ENCODE assay signal across 8 cellular contexts in genomic region chr6:35044771-35045275, GRCh38.
A peak's percentile ranks its signal among the peaks of the same experiment; 100 is the strongest.
DNase-seq lines count a peak whose midpoint lies in the region; ATAC-seq and TF ChIP-seq lines count a peak whose summit lies in the region.

No MANE protein-coding gene starts in this region.

- peaks cover 72 to 97% of the 10 kb centered on the region in 2 donors for H3K4me1 ChIP-seq in thoracic aorta (ENCODE audit: control insufficient read depth in 1 of 2, low read depth in 2 of 2)
- H3K4me1 ChIP-seq in CD8-positive, alpha-beta T cell (ENCODE audit: insufficient read depth, low read length) = peaks cover 17% of the 10 kb centered on the region

- peak; percentile 64 to 88 for DNase-seq in NCI-H2081 (lab: John Stamatoyannopoulos, UW)
- DNase-seq in NCI-H2081 treated with DMSO at 0.1 percent for 48 hours (lab: John Stamatoyannopoulos, UW) = no peak
- DNase-seq in WTC11 (ENCODE audit: low spot score) = no peak
- peak; percentile 53 for DNase-seq in islet precursor cell
- DNase-seq in thoracic aorta (ENCODE audit: low spot score) = no peak
- DNase-seq in activated CD8-positive, alpha-beta memory T cell treated with anti-CD3 and anti-CD28 coated beads for 24 hours = no peak
- DNase-seq in CD8-positive, alpha-beta T cell = no peak

- POLR2A ChIA-PET in WTC11 (lab: Charles Lee) = interaction anchor here (0.6 to 0.9 kb wide), 3 partner anchors 24 to 349 kb away, joined by 3 read pairs; no protein-coding TSS in a partner anchor
- POLR2A ChIA-PET in CD8-positive, alpha-beta T cell (lab: Charles Lee) = no interaction called here

- H3K27ac Mint-ChIP-seq in WTC11 = peak overlapping the region; percentile 97
- no peak overlapping the region for H3K27ac Mint-ChIP-seq in CD8-positive, alpha-beta T cell

- TF ChIP-seq CTCF in WTC11 (IDR thresholded peaks at IDR 0.05) (no peak), thoracic aorta (IDR thresholded peaks at IDR 0.05) (no peak)
- no peak for TF ChIP-seq CTCF in CD8-positive, alpha-beta T cell (IDR thresholded peaks at IDR 0.05)

- ATAC-seq in WTC11 = no peak
- ATAC-seq in thoracic aorta (ENCODE audit: insufficient number of reproducible peaks, low FRiP score, low read depth) = no peak
- no peak for ATAC-seq in CD8-positive, alpha-beta T cell
- ATAC-seq in GM21423 (IDR thresholded peaks at IDR 0.05; ENCODE audit: unreplicated experiment) = no peak

- intact Hi-C loops in CD8-positive, alpha-beta T cell (cut with DNase I, micrococcal nuclease) = no loop called here

- peak overlapping the region; percentile 33 to 62 for H3K27ac ChIP-seq in thoracic aorta
- H3K27ac ChIP-seq in CD8-positive, alpha-beta T cell (ENCODE audit: low read depth, low read length) = no peak overlapping the region

- no peaks in the 10 kb centered on the region for H3K27me3 ChIP-seq in thoracic aorta (replicated peaks; ENCODE audit: insufficient read depth)
- H3K27me3 ChIP-seq in CD8-positive, alpha-beta T cell (ENCODE audit: insufficient read depth, low read length) = no peaks in the 10 kb centered on the region

- CTCF ChIA-PET in WTC11 (lab: Charles Lee) = interaction anchor here (0.8 to 2.5 kb wide), 4 partner anchors 19 to 58 kb away, joined by 3 to 10 read pairs (median 4); no protein-coding TSS in a partner anchor
- CTCF ChIA-PET in CD8-positive, alpha-beta T cell (lab: Charles Lee) = interaction anchor here (0.6 kb wide), 1 partner anchor 26 kb away, joined by 3 read pairs; no protein-coding TSS in a partner anchor

- H3K4me1 Mint-ChIP-seq in WTC11 = peaks cover 6% of the 10 kb centered on the region; the same call in 1 of the 2 replicates
- peaks cover 12% of the 10 kb centered on the region for H3K4me1 Mint-ChIP-seq in CD8-positive, alpha-beta T cell (ENCODE audit: low read depth)

- H3K9me3 Mint-ChIP-seq in WTC11 = no peaks in the 10 kb centered on the region
- H3K9me3 Mint-ChIP-seq in CD8-positive, alpha-beta T cell = no peaks in the 10 kb centered on the region

- H3K36me3 ChIP-seq in thoracic aorta = no peaks in the 10 kb centered on the region
- no peaks in the 10 kb centered on the region for H3K36me3 ChIP-seq in CD8-positive, alpha-beta T cell (ENCODE audit: insufficient read depth, low read length)

- H3K9me3 ChIP-seq in thoracic aorta = no peaks in the 10 kb centered on the region
- no peaks in the 10 kb centered on the region for H3K9me3 ChIP-seq in CD8-positive, alpha-beta T cell (ENCODE audit: low read length)

- H3K36me3 Mint-ChIP-seq in WTC11 = peaks cover 3% of the 10 kb centered on the region; the same call in 1 of the 2 replicates
- peaks cover 17% of the 10 kb centered on the region for H3K36me3 Mint-ChIP-seq in CD8-positive, alpha-beta T cell

- no peaks in the 10 kb centered on the region for H3K27me3 Mint-ChIP-seq in WTC11 (ENCODE audit: low read depth)
- no peaks in the 10 kb centered on the region for H3K27me3 Mint-ChIP-seq in CD8-positive, alpha-beta T cell (ENCODE audit: low read depth)

- no peak overlapping the region for H3K4me3 ChIP-seq in thoracic aorta
- no peak overlapping the region for H3K4me3 ChIP-seq in CD8-positive, alpha-beta T cell (ENCODE audit: low read depth, low read length)

- no peak overlapping the region for H3K4me3 Mint-ChIP-seq in WTC11
- no peak overlapping the region for H3K4me3 Mint-ChIP-seq in CD8-positive, alpha-beta T cell

TF ChIP-seq in WTC11, 78 proteins besides CTCF, POLR2A, EP300 and RAD21:
- TF ChIP-seq ZNF232 (CRISPR knock-in tag; IDR thresholded peaks at IDR 0.05) (no peak), ZNF671 (CRISPR knock-in tag; IDR thresholded peaks at IDR 0.05) (no peak), TEAD4 (CRISPR knock-in tag; IDR thresholded peaks at IDR 0.05) (no peak), NFYB (CRISPR knock-in tag; conservative IDR thresholded peaks at IDR 0.05; ENCODE audit: low read depth) (no peak), ESRRA (CRISPR knock-in tag; IDR thresholded peaks at IDR 0.05; ENCODE audit: borderline replicate concordance) (no peak), ZNF532 (CRISPR knock-in tag; IDR thresholded peaks at IDR 0.05; ENCODE audit: borderline replicate concordance) (no peak), SMAD3 (CRISPR knock-in tag; IDR thresholded peaks at IDR 0.05; ENCODE audit: borderline replicate concordance) (no peak), SMAD4 (CRISPR knock-in tag; IDR thresholded peaks at IDR 0.05) (no peak)
- TF ChIP-seq, protein P1, sequence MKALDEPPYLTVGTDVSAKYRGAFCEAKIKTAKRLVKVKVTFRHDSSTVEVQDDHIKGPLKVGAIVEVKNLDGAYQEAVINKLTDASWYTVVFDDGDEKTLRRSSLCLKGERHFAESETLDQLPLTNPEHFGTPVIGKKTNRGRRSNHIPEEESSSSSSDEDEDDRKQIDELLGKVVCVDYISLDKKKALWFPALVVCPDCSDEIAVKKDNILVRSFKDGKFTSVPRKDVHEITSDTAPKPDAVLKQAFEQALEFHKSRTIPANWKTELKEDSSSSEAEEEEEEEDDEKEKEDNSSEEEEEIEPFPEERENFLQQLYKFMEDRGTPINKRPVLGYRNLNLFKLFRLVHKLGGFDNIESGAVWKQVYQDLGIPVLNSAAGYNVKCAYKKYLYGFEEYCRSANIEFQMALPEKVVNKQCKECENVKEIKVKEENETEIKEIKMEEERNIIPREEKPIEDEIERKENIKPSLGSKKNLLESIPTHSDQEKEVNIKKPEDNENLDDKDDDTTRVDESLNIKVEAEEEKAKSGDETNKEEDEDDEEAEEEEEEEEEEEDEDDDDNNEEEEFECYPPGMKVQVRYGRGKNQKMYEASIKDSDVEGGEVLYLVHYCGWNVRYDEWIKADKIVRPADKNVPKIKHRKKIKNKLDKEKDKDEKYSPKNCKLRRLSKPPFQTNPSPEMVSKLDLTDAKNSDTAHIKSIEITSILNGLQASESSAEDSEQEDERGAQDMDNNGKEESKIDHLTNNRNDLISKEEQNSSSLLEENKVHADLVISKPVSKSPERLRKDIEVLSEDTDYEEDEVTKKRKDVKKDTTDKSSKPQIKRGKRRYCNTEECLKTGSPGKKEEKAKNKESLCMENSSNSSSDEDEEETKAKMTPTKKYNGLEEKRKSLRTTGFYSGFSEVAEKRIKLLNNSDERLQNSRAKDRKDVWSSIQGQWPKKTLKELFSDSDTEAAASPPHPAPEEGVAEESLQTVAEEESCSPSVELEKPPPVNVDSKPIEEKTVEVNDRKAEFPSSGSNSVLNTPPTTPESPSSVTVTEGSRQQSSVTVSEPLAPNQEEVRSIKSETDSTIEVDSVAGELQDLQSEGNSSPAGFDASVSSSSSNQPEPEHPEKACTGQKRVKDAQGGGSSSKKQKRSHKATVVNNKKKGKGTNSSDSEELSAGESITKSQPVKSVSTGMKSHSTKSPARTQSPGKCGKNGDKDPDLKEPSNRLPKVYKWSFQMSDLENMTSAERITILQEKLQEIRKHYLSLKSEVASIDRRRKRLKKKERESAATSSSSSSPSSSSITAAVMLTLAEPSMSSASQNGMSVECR (CRISPR knock-in tag; IDR thresholded peaks at IDR 0.05; ENCODE audit: borderline replicate concordance) = no peak
- TF ChIP-seq, protein P2, sequence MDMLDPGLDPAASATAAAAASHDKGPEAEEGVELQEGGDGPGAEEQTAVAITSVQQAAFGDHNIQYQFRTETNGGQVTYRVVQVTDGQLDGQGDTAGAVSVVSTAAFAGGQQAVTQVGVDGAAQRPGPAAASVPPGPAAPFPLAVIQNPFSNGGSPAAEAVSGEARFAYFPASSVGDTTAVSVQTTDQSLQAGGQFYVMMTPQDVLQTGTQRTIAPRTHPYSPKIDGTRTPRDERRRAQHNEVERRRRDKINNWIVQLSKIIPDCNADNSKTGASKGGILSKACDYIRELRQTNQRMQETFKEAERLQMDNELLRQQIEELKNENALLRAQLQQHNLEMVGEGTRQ (CRISPR knock-in tag; IDR thresholded peaks at IDR 0.05) = no peak

Comparison
In these comparisons a context has a peak if more than half of its experiments do, and no peak if none do; other contexts are left out.
1. DNase-seq: peak in NCI-H2081 (2 of 2) and islet precursor cell (single experiment); none in NCI-H2081 treated with DMSO at 0.1 percent for 48 hours (single experiment), WTC11 (single experiment), thoracic aorta (single experiment), activated CD8-positive, alpha-beta memory T cell treated with anti-CD3 and anti-CD28 coated beads for 24 hours (single experiment) and CD8-positive, alpha-beta T cell (0 of 7).